ENCODE assay signal across 16 cellular contexts in genomic region chr13:110216006-110216402, GRCh38.
A peak's percentile ranks its signal among the peaks of the same experiment; 100 is the strongest.
DNase-seq lines count a peak whose midpoint lies in the region; ATAC-seq and TF ChIP-seq lines count a peak whose summit lies in the region.
"Had no signal": no experiment of that assay in that cellular context is flagged by ENCODE, and none has a peak within 500 bp of the region (broad histone marks: within the 10 kb centered on the region; RNA-seq: fewer than 3 reads in every experiment).

No MANE protein-coding gene starts in this region.

- H3K36me3 ChIP-seq in adrenal gland (replicated peaks in 1 of 2) (peaks cover 0 to 23% of the 10 kb centered on the region in 2 donors), heart right ventricle (peaks cover 0 to 42% (median 17%) of the 10 kb centered on the region in 9 donors), osteoblast (ENCODE audit: insufficient read depth, low read length) (peaks cover 43% of the 10 kb centered on the region), tibial artery (peaks cover 25 to 39% (median 26%) of the 10 kb centered on the region in 3 donors)
- H3K36me3 ChIP-seq: colonic mucosa, neutrophil had no signal

- H3K9me3 ChIP-seq in adrenal gland (replicated peaks in 1 of 3) (no peaks in the 10 kb centered on the region), heart right ventricle (no peaks in the 10 kb centered on the region), osteoblast (ENCODE audit: low read depth, low read length) (no peaks in the 10 kb centered on the region), tibial artery (no peaks in the 10 kb centered on the region)
- H3K9me3 ChIP-seq: colonic mucosa, neutrophil, suprapubic skin had no signal

- peak overlapping the region; percentile 24 for H3K4me2 ChIP-seq in osteoblast (ENCODE audit: insufficient read depth, low read length)

- DNase-seq in adrenal gland = no peak
- DNase-seq in heart right ventricle = no peak
- DNase-seq in osteoblast (ENCODE audit: insufficient read length, low spot score, missing footprints) = no peak
- no peak for DNase-seq in tibial artery
- DNase-seq in amygdala (lab: John Stamatoyannopoulos, UW) = no peak
- no peak for DNase-seq in foreskin keratinocyte
- no peak for DNase-seq in NOMO-1 (lab: John Stamatoyannopoulos, UW; ENCODE audit: unreplicated experiment in 2 of 2)
- DNase-seq in hepatic stellate cell (ENCODE audit: low spot score) = no peak
- DNase-seq: activated T-cell treated with anti-CD3 and anti-CD28 coated beads, Interleukin-2, amount 50 U/mL, for 24 hours; AML-193; colonic mucosa; NCI-H1694; NCI-H524 treated with DMSO at 0.1 percent for 48 hours; PC-3 had no signal

- H3K27ac ChIP-seq in adrenal gland = peak overlapping the region in 4 of 5 donors; percentile 27 to 77 (median 63)
- peak overlapping the region; percentile 8 to 81 (median 52) for H3K27ac ChIP-seq in heart right ventricle
- peak overlapping the region; percentile 54 for H3K27ac ChIP-seq in osteoblast (ENCODE audit: low read depth, low read length)
- H3K27ac ChIP-seq in tibial artery = peak overlapping the region; percentile 73 to 78
- H3K27ac ChIP-seq in foreskin keratinocyte = no peak overlapping the region
- H3K27ac ChIP-seq: colonic mucosa, neutrophil, suprapubic skin had no signal

- H3K27me3 ChIP-seq in adrenal gland (no peaks in the 10 kb centered on the region), heart right ventricle (no peaks in the 10 kb centered on the region), osteoblast (ENCODE audit: insufficient read depth, low read length) (no peaks in the 10 kb centered on the region), tibial artery (no peaks in the 10 kb centered on the region), foreskin keratinocyte (no peaks in the 10 kb centered on the region)
- H3K27me3 ChIP-seq: colonic mucosa, suprapubic skin had no signal

- intact Hi-C loops in adrenal gland (cut with DNase I) (no loop called here), heart right ventricle (cut with DNase I) (no loop called here), tibial artery (cut with DNase I; ENCODE audit: low total_unique reads) (loop anchor here (10.0 kb wide), 1 partner anchor 499 kb away; the partner anchor contains the start of gene ING1)

- H3K4me3 ChIP-seq in adrenal gland (no peak overlapping the region), heart right ventricle (no peak overlapping the region), osteoblast (ENCODE audit: insufficient read depth, low read length) (no peak overlapping the region), tibial artery (no peak overlapping the region)
- H3K4me3 ChIP-seq: colonic mucosa, suprapubic skin had no signal

- H3K4me1 ChIP-seq in adrenal gland (replicated peaks in 1 of 2) = peaks cover 0 to 21% of the 10 kb centered on the region in 2 donors
- H3K4me1 ChIP-seq in heart right ventricle = peaks cover 8 to 74% (median 55%) of the 10 kb centered on the region in 9 donors
- peaks cover 24% of the 10 kb centered on the region for H3K4me1 ChIP-seq in osteoblast (ENCODE audit: insufficient read depth, low read length)
- H3K4me1 ChIP-seq in tibial artery = peaks cover 8 to 72% (median 51%) of the 10 kb centered on the region in 4 donors
- H3K4me1 ChIP-seq in foreskin keratinocyte = peaks cover 3% of the 10 kb centered on the region
- H3K4me1 ChIP-seq: colonic mucosa had no signal

- no peak for TF ChIP-seq POLR2A in adrenal gland (IDR thresholded peaks at IDR 0.05)

- peaks cover 43% of the 10 kb centered on the region for H3K79me2 ChIP-seq in osteoblast (ENCODE audit: insufficient read depth, low read length)

- peak in 7 of 8 donors; percentile 2 to 38 (median 13) for ATAC-seq in heart right ventricle
- ATAC-seq in foreskin keratinocyte = no peak
- ATAC-seq: PC-3 had no signal

- no peak for TF ChIP-seq CTCF in adrenal gland (IDR thresholded peaks at IDR 0.05)
- no peak for TF ChIP-seq CTCF in heart right ventricle (IDR thresholded peaks at IDR 0.05)
- no peak for TF ChIP-seq CTCF in osteoblast (IDR thresholded peaks at IDR 0.05; ENCODE audit: extremely low read depth, low read depth, low read length)
- TF ChIP-seq CTCF in tibial artery (IDR thresholded peaks at IDR 0.05) = no peak
- no peak for TF ChIP-seq CTCF in foreskin keratinocyte (conservative IDR thresholded peaks at IDR 0.05)

- 42 to 68% (median 55%) methylated on average over 3 to 4 of the region's 4 CpGs for WGBS in adrenal gland, 4 donors
- 31 to 42% methylated on average over 4 of the region's 4 CpGs for WGBS in heart right ventricle, 2 donors

- no peak overlapping the region for H2AFZ ChIP-seq in osteoblast (ENCODE audit: low read length)

- H4K20me1 ChIP-seq in osteoblast (ENCODE audit: insufficient read depth, low read length) = peaks cover 28% of the 10 kb centered on the region
